ENCODE assay signal across 25 cellular contexts in genomic region chr9:79847074-79847473, GRCh38.
"Had no signal": no experiment of that assay in that cellular context is flagged by ENCODE, and none has a peak within 500 bp of the region (broad histone marks: within the 10 kb centered on the region; RNA-seq: fewer than 3 reads in every experiment).

No MANE protein-coding gene starts in this region.

- H3K36me3 ChIP-seq: colonic mucosa, esophagus muscularis mucosa, esophagus squamous epithelium, gastrocnemius medialis, gastroesophageal sphincter, heart left ventricle, heart right ventricle had no signal

- H3K27ac ChIP-seq: colonic mucosa, coronary artery, dorsolateral prefrontal cortex, epithelial cell of prostate, esophagus muscularis mucosa, esophagus squamous epithelium, foreskin keratinocyte, gastrocnemius medialis, gastroesophageal sphincter, heart left ventricle, heart right ventricle had no signal

- H3K9me3 ChIP-seq: colonic mucosa had no signal

- H3K27me3 Mint-ChIP-seq: dendritic cell treated with granulocyte-macrophage colony-stimulating factor and Interleukin-4, amounts not matched to agents 40 ng/mL and 50 ng/mL, for 4 days had no signal

- H3K4me3 ChIP-seq: colonic mucosa, coronary artery, dorsolateral prefrontal cortex, esophagus muscularis mucosa, esophagus squamous epithelium, gastrocnemius medialis, gastroesophageal sphincter, heart left ventricle, heart right ventricle had no signal

- H3K27ac Mint-ChIP-seq: dendritic cell treated with granulocyte-macrophage colony-stimulating factor and Interleukin-4, amounts not matched to agents 40 ng/mL and 50 ng/mL, for 4 days; effector memory CD8-positive, alpha-beta T cell; endodermal cell had no signal

- DNase-seq: colonic mucosa; cortex of kidney; dermis blood vessel endothelial cell; dorsolateral prefrontal cortex; effector CD4-positive, alpha-beta T cell; effector CD8-positive, alpha-beta T cell; effector memory CD4-positive, alpha-beta T cell; effector memory CD8-positive, alpha-beta T cell; endodermal cell; erythroblast; esophagus squamous epithelium; foreskin fibroblast; foreskin keratinocyte; foreskin melanocyte; gastrocnemius medialis; glutamatergic neuron; head of caudate nucleus; heart left ventricle; heart right ventricle had no signal

- H3K4me3 Mint-ChIP-seq: dendritic cell treated with granulocyte-macrophage colony-stimulating factor and Interleukin-4, amounts not matched to agents 40 ng/mL and 50 ng/mL, for 4 days; effector memory CD8-positive, alpha-beta T cell; endodermal cell had no signal

- ATAC-seq: effector memory CD8-positive, alpha-beta T cell; esophagus mucosa; foreskin keratinocyte; gastrocnemius medialis; gastroesophageal sphincter; heart left ventricle; heart right ventricle had no signal

- H3K4me1 ChIP-seq: colonic mucosa, esophagus muscularis mucosa, esophagus squamous epithelium, foreskin keratinocyte, gastroesophageal sphincter, heart left ventricle, heart right ventricle had no signal
